In genomic region chr3:136750209-136750921, GRCh38 we compare ENCODE assay signal across 8 cellular contexts.
A peak's percentile ranks its signal among the peaks of the same experiment; 100 is the strongest.
DNase-seq lines count a peak whose midpoint lies in the region; ATAC-seq and TF ChIP-seq lines count a peak whose summit lies in the region.

No MANE protein-coding gene starts in this region.

- H3K4me3 ChIP-seq in AG10803 (ENCODE audit: low read length), result peak overlapping the region; percentile 74
- H3K4me3 ChIP-seq in iPS-20b (ENCODE audit: low read length), result peak overlapping the region; percentile 91

- TF ChIP-seq CTCF in AG10803 (conservative IDR thresholded peaks at IDR 0.05; ENCODE audit: low read length), result no peak

- H3K27me3 ChIP-seq in iPS-20b (ENCODE audit: insufficient read depth, low read length), result no peaks in the 10 kb centered on the region

- DNase-seq in AG10803 (ENCODE audit: low read depth) (peak; percentile 15), HEK293T (ENCODE audit: extremely low spot score) (no peak), NCI-H2081 treated with DMSO at 0.1 percent for 48 hours (lab: John Stamatoyannopoulos, UW) (no peak), SW480 (ENCODE audit: low spot score) (no peak), AG08395 (ENCODE audit: low spot score) (no peak)
- no peak for DNase-seq in activated naive CD4-positive, alpha-beta T cell treated with anti-CD3 and anti-CD28 coated beads, Interleukin-2, amount 10 ng/mL, durations not matched to agents 7 days and 5 days
- no peak for DNase-seq in stimulated activated naive CD8-positive, alpha-beta T cell treated with anti-CD3 and anti-CD28 coated beads, Interleukin-15, amount 100 ng/mL, for 72 hours

- peak overlapping the region; percentile 91; the same call in 1 of the 2 replicates for H3K9ac ChIP-seq in iPS-20b (ENCODE audit: low read depth, low read length)

- peaks cover 22% of the 10 kb centered on the region for H3K4me1 ChIP-seq in iPS-20b (ENCODE audit: insufficient read depth, low read length)

- POLR2A ChIA-PET in HEK293T (lab: Yijun Ruan, JAX), result interaction anchor here (1.5 to 1.9 kb wide), 3 partner anchors 26 to 263 kb away, joined by 3 to 5 read pairs (median 4); partner anchors contain the start of gene NCK1

- no peaks in the 10 kb centered on the region for H3K9me3 ChIP-seq in iPS-20b (ENCODE audit: insufficient read depth, low read depth, low read length)

- CTCF ChIA-PET in HEK293T (lab: Yijun Ruan, JAX), result no interaction called here
- CTCF ChIA-PET in activated naive CD4-positive, alpha-beta T cell treated with anti-CD3 and anti-CD28 coated beads, Interleukin-2, amount 10 ng/mL, durations not matched to agents 7 days and 5 days (lab: Charles Lee), result interaction anchor here (2.0 to 2.2 kb wide), 2 partner anchors 264 to 359 kb away, joined by 11 to 14 read pairs; no protein-coding TSS in a partner anchor

- no peaks in the 10 kb centered on the region for H3K36me3 ChIP-seq in iPS-20b (ENCODE audit: insufficient read depth, low read depth, low read length)

- no peak for ATAC-seq in stimulated activated naive CD8-positive, alpha-beta T cell treated with anti-CD3 and anti-CD28 coated beads, Interleukin-15, amount 100 ng/mL, for 72 hours

- H3K4me3 Mint-ChIP-seq in activated naive CD4-positive, alpha-beta T cell treated with anti-CD3 and anti-CD28 coated beads, Interleukin-2, amount 10 ng/mL, durations not matched to agents 7 days and 5 days, result peak overlapping the region; percentile 76
- peak overlapping the region; percentile 79 to 80 for H3K4me3 Mint-ChIP-seq in stimulated activated naive CD8-positive, alpha-beta T cell treated with anti-CD3 and anti-CD28 coated beads, Interleukin-15, amount 100 ng/mL, for 72 hours

- H3K27ac ChIP-seq in iPS-20b (ENCODE audit: low read length), result peak overlapping the region; percentile 86

- H3K27ac Mint-ChIP-seq in activated naive CD4-positive, alpha-beta T cell treated with anti-CD3 and anti-CD28 coated beads, Interleukin-2, amount 10 ng/mL, durations not matched to agents 7 days and 5 days, result peak overlapping the region; percentile 97
- peak overlapping the region; percentile 90 to 92 for H3K27ac Mint-ChIP-seq in stimulated activated naive CD8-positive, alpha-beta T cell treated with anti-CD3 and anti-CD28 coated beads, Interleukin-15, amount 100 ng/mL, for 72 hours

- H3K4me1 Mint-ChIP-seq in activated naive CD4-positive, alpha-beta T cell treated with anti-CD3 and anti-CD28 coated beads, Interleukin-2, amount 10 ng/mL, durations not matched to agents 7 days and 5 days, result peaks cover 54% of the 10 kb centered on the region
- H3K4me1 Mint-ChIP-seq in stimulated activated naive CD8-positive, alpha-beta T cell treated with anti-CD3 and anti-CD28 coated beads, Interleukin-15, amount 100 ng/mL, for 72 hours, result peaks cover 54% of the 10 kb centered on the region

- peaks cover 10% of the 10 kb centered on the region for H3K36me3 Mint-ChIP-seq in activated naive CD4-positive, alpha-beta T cell treated with anti-CD3 and anti-CD28 coated beads, Interleukin-2, amount 10 ng/mL, durations not matched to agents 7 days and 5 days

- H3K9me3 Mint-ChIP-seq in activated naive CD4-positive, alpha-beta T cell treated with anti-CD3 and anti-CD28 coated beads, Interleukin-2, amount 10 ng/mL, durations not matched to agents 7 days and 5 days, result no peaks in the 10 kb centered on the region
- H3K9me3 Mint-ChIP-seq in stimulated activated naive CD8-positive, alpha-beta T cell treated with anti-CD3 and anti-CD28 coated beads, Interleukin-15, amount 100 ng/mL, for 72 hours, result no peaks in the 10 kb centered on the region

- peaks cover 4% of the 10 kb centered on the region for H3K27me3 Mint-ChIP-seq in activated naive CD4-positive, alpha-beta T cell treated with anti-CD3 and anti-CD28 coated beads, Interleukin-2, amount 10 ng/mL, durations not matched to agents 7 days and 5 days
- H3K27me3 Mint-ChIP-seq in stimulated activated naive CD8-positive, alpha-beta T cell treated with anti-CD3 and anti-CD28 coated beads, Interleukin-15, amount 100 ng/mL, for 72 hours, result no peaks in the 10 kb centered on the region

TF ChIP-seq in HEK293T, 16 proteins besides CTCF, POLR2A, EP300 and RAD21:
- TF ChIP-seq LEF1 (IDR thresholded peaks at IDR 0.05; ENCODE audit: borderline replicate concordance), result no peak
- peak; percentile 71 for TF ChIP-seq PKNOX1 (IDR thresholded peaks at IDR 0.05)
